Comparison of ENCODE assay signal across 24 cellular contexts in genomic region chr14:68270342-68270741, GRCh38.
A peak's percentile ranks its signal among the peaks of the same experiment; 100 is the strongest.
DNase-seq lines count a peak whose midpoint lies in the region; ATAC-seq and TF ChIP-seq lines count a peak whose summit lies in the region.
"Had no signal": no experiment of that assay in that cellular context is flagged by ENCODE, and none has a peak within 500 bp of the region (broad histone marks: within the 10 kb centered on the region; RNA-seq: fewer than 3 reads in every experiment).

No MANE protein-coding gene starts in this region.

- H3K27ac Mint-ChIP-seq in activated naive CD4-positive, alpha-beta T cell treated with anti-CD3 and anti-CD28 coated beads, Interleukin-2, amount 50 U/mL, for 24 hours, result peak overlapping the region; percentile 20
- H3K27ac Mint-ChIP-seq in activated naive CD4-positive, alpha-beta T cell treated with anti-CD3 and anti-CD28 coated beads, Interleukin-2, amount 50 U/mL, for 72 hours, result no peak overlapping the region
- H3K27ac Mint-ChIP-seq in mesothelial cell of epicardium, result peak overlapping the region; percentile 87

- intact Hi-C loops in transverse colon (cut with DNase I; ENCODE audit: low total_unique reads), result no loop called here

- no peak for TF ChIP-seq POLR2A in transverse colon (IDR thresholded peaks at IDR 0.05)

- no peaks in the 10 kb centered on the region for H3K9me3 Mint-ChIP-seq in activated naive CD4-positive, alpha-beta T cell treated with anti-CD3 and anti-CD28 coated beads, Interleukin-2, amount 50 U/mL, for 24 hours
- no peaks in the 10 kb centered on the region for H3K9me3 Mint-ChIP-seq in activated naive CD4-positive, alpha-beta T cell treated with anti-CD3 and anti-CD28 coated beads, Interleukin-2, amount 50 U/mL, for 72 hours
- no peaks in the 10 kb centered on the region for H3K9me3 Mint-ChIP-seq in mesothelial cell of epicardium

- in situ Hi-C loops in transverse colon (cut with MboI; ENCODE audit: low pct_ligation_motif_present in 1 of 4, low pct_unique_long_range_greater_than_20kb in 1 of 4, low sequenced_read_pairs in 3 of 4), result no loop called here

- no peaks in the 10 kb centered on the region for H3K27me3 Mint-ChIP-seq in activated naive CD4-positive, alpha-beta T cell treated with anti-CD3 and anti-CD28 coated beads, Interleukin-2, amount 50 U/mL, for 24 hours
- no peaks in the 10 kb centered on the region for H3K27me3 Mint-ChIP-seq in mesothelial cell of epicardium (ENCODE audit: low read depth)

- no peak for TF ChIP-seq EP300 in transverse colon (IDR thresholded peaks at IDR 0.05; ENCODE audit: low read depth)

- H3K4me1 Mint-ChIP-seq in activated naive CD4-positive, alpha-beta T cell treated with anti-CD3 and anti-CD28 coated beads, Interleukin-2, amount 50 U/mL, for 24 hours, result peaks cover 74% of the 10 kb centered on the region
- peaks cover 59% of the 10 kb centered on the region for H3K4me1 Mint-ChIP-seq in mesothelial cell of epicardium

- TF ChIP-seq CTCF in coronary artery (IDR thresholded peaks at IDR 0.05) (no peak), mesothelial cell of epicardium (IDR thresholded peaks at IDR 0.05; ENCODE audit: unreplicated experiment) (no peak), transverse colon (IDR thresholded peaks at IDR 0.05) (no peak)

- no peak overlapping the region for H3K4me3 Mint-ChIP-seq in activated naive CD4-positive, alpha-beta T cell treated with anti-CD3 and anti-CD28 coated beads, Interleukin-2, amount 50 U/mL, for 24 hours
- no peak overlapping the region for H3K4me3 Mint-ChIP-seq in mesothelial cell of epicardium

- H3K27me3 ChIP-seq in transverse colon, result no peaks in the 10 kb centered on the region
- H3K27me3 ChIP-seq: pancreas, Peyer's patch, thyroid gland had no signal

- H3K4me3 ChIP-seq in coronary artery (no peak overlapping the region), transverse colon (no peak overlapping the region)
- H3K4me3 ChIP-seq: pancreas, Peyer's patch, skin epidermis, thyroid gland had no signal

- no peaks in the 10 kb centered on the region for H3K9me3 ChIP-seq in transverse colon
- H3K9me3 ChIP-seq: pancreas, Peyer's patch, thyroid gland had no signal

- peaks cover 16 to 54% (median 36%) of the 10 kb centered on the region in 4 donors for H3K4me1 ChIP-seq in transverse colon

- H3K36me3 ChIP-seq in transverse colon, result no peaks in the 10 kb centered on the region
- H3K36me3 ChIP-seq: pancreas, Peyer's patch, thyroid gland had no signal

- H3K36me3 Mint-ChIP-seq in activated naive CD4-positive, alpha-beta T cell treated with anti-CD3 and anti-CD28 coated beads, Interleukin-2, amount 50 U/mL, for 24 hours, result no peaks in the 10 kb centered on the region
- peaks cover 0 to 4% of the 10 kb centered on the region in 2 donors for H3K36me3 Mint-ChIP-seq in activated naive CD4-positive, alpha-beta T cell treated with anti-CD3 and anti-CD28 coated beads, Interleukin-2, amount 50 U/mL, for 72 hours
- H3K36me3 Mint-ChIP-seq in mesothelial cell of epicardium, result no peaks in the 10 kb centered on the region

- no peak for DNase-seq in activated naive CD4-positive, alpha-beta T cell treated with anti-CD3 and anti-CD28 coated beads, Interleukin-2, amount 50 U/mL, for 72 hours (ENCODE audit: low spot score in 2 of 2)
- no peak for DNase-seq in coronary artery (ENCODE audit: low spot score)
- DNase-seq in mesothelial cell of epicardium (ENCODE audit: low spot score in 2 of 2, unreplicated experiment in 2 of 2), result no peak
- no peak for DNase-seq in transverse colon
- no peak for DNase-seq in SHP77 treated with DMSO at 0.1 percent for 48 hours (lab: John Stamatoyannopoulos, UW)
- DNase-seq in stimulated activated naive CD4-positive, alpha-beta T cell treated with Interleukin-2 at 50 U/mL for 16 hours (lab: John Stamatoyannopoulos, UW), result no peak
- DNase-seq: 8988T; activated CD4-positive, CD25-positive, alpha-beta regulatory T cell; activated CD8-positive, alpha-beta memory T cell treated with anti-CD3 and anti-CD28 coated beads for 24 hours; effector memory CD4-positive, alpha-beta T cell; HCEC 1CT; hypothalamus; Karpas-422; kidney glomerular epithelial cell; NCI-H1092 treated with DMSO at 0.1 percent for 48 hours; pancreas; Peyer's patch; stimulated activated CD4-positive, alpha-beta T cell treated with anti-CD3 and anti-CD28 coated beads, Interleukin-4, amount 100 ng/mL, for 4 hours; stimulated activated CD8-positive, alpha-beta memory T cell treated with anti-CD3 and anti-CD28 coated beads, Interleukin-4, amount 100 ng/mL, for 48 hours; thyroid gland had no signal

- WGBS in transverse colon (ENCODE audit: low coverage in 1 of 2), 2 donors, result 28 to 34% methylated on average over 2 of the region's 2 CpGs

- H3K27ac ChIP-seq in coronary artery (peak overlapping the region; percentile 8 to 78), transverse colon (peak overlapping the region; percentile 64 to 78 (median 68))
- H3K27ac ChIP-seq: C4-2B, pancreas, thyroid gland had no signal

- ATAC-seq in activated naive CD4-positive, alpha-beta T cell treated with anti-CD3 and anti-CD28 coated beads, Interleukin-2, amount 50 U/mL, for 72 hours, result no peak
- no peak for ATAC-seq in GM21515 (IDR thresholded peaks at IDR 0.05; ENCODE audit: unreplicated experiment)

Comparison
In these comparisons a context has a peak if more than half of its experiments do, and no peak if none do; other contexts are left out.
1. H3K27ac Mint-ChIP-seq: peak in activated naive CD4-positive, alpha-beta T cell treated with anti-CD3 and anti-CD28 coated beads, Interleukin-2, amount 50 U/mL, for 24 hours (single experiment) and mesothelial cell of epicardium (single experiment); none in activated naive CD4-positive, alpha-beta T cell treated with anti-CD3 and anti-CD28 coated beads, Interleukin-2, amount 50 U/mL, for 72 hours (0 of 2).